Comparison of ENCODE assay signal across 27 cellular contexts in the genomic region with DNA sequence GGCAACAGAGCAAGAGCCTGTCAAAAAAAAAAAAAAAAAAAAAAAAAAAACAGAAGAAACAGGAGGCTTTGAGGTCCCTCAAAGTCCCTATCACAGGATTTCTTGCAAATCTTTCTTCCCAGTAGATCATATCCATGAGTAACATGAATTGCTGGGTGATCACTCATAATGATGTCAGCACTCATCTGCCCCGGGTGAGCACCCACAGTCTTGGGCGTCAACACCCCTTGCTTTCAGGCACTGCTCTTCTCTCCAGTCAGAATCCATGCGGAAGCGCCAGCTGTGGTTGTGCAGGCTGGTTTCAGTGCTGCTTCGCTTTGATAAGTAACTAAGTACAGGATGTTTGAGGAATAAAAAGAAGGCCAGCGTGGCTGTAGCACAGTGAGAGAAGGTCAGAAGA. TPM values are rescaled to one million over a fixed set of nuclear protein-coding genes. Genes with fewer than 3 reads are reported as not detected.
DNase-seq lines count a peak whose midpoint lies in the region; ATAC-seq, FAIRE-seq and TF ChIP-seq lines count a peak whose summit lies in the region.
"Had no signal": no experiment of that assay in that cellular context is flagged by ENCODE, and none has a peak within 500 bp of the region (broad histone marks: within the 10 kb centered on the region; RNA-seq: fewer than 3 reads in every experiment).

No MANE protein-coding gene starts in this region.

- peak; percentile 21 for DNase-seq in H54 (ENCODE audit: insufficient read length, low spot score)
- peak; percentile 39 for DNase-seq in PC-3
- DNase-seq in epithelial cell of esophagus (ENCODE audit: low read depth), result peak; percentile 64
- no peak for DNase-seq in activated CD4-positive, alpha-beta T cell treated with anti-CD3 and anti-CD28 coated beads, Interleukin-2, amount 50 U/mL, for 1 hour
- no peak for DNase-seq in activated gamma-delta T cell treated with Interleukin-2 at 50 U/mL for 16 hours
- DNase-seq: activated CD4-positive, alpha-beta T cell treated with anti-CD3 and anti-CD28 coated beads for 48 hours; activated naive CD4-positive, alpha-beta T cell treated with anti-CD3 and anti-CD28 coated beads, Interleukin-2, amount 10 ng/mL, durations not matched to agents 7 days and 5 days; activated T-cell treated with anti-CD3 and anti-CD28 coated beads, Interleukin-2, amount 50 U/mL, for 48 hours; AML-193; amniotic stem cell; CD8-positive, alpha-beta memory T cell; cortex of kidney; DMS53; H9; left colon; NCI-H146; NCI-H510A treated with DMSO at 0.1 percent for 48 hours; posterior cingulate gyrus; stimulated activated naive CD8-positive, alpha-beta T cell treated with anti-CD3 and anti-CD28 coated beads, Interleukin-15, amount 100 ng/mL, for 72 hours; thyroid gland had no signal

- H3F3A ChIP-seq in PC-3 (ENCODE audit: low read length, unreplicated experiment), result no peaks in the 10 kb centered on the region

- H3K27me3 ChIP-seq in PC-3 (ENCODE audit: low read length), result peaks cover 35% of the 10 kb centered on the region
- H3K27me3 ChIP-seq: cardiac muscle cell, thyroid gland had no signal

- H2AFZ ChIP-seq in PC-3 (ENCODE audit: low read length), result no peak overlapping the region

- intact Hi-C loops in PC-3 (cut with micrococcal nuclease), result no loop called here

- no peak for TF ChIP-seq CTCF in PC-3 (conservative IDR thresholded peaks at IDR 0.05; ENCODE audit: low read depth, low read length)
- TF ChIP-seq CTCF in epithelial cell of esophagus (IDR thresholded peaks at IDR 0.05; ENCODE audit: insufficient read depth, low read depth, low read length, missing control alignments), result no peak

- TF ChIP-seq POLR2A in H54 (IDR thresholded peaks at IDR 0.05; ENCODE audit: low read depth, low read length), result no peak

- H3K9ac ChIP-seq in PC-3 (ENCODE audit: low read length), result no peak overlapping the region

- no peaks in the 10 kb centered on the region for H3K4me1 ChIP-seq in PC-3 (ENCODE audit: insufficient read depth, low read length)
- H3K4me1 ChIP-seq: thyroid gland had no signal

- POLR2A ChIA-PET in PC-3 (lab: Charles Lee; ENCODE audit: unreplicated experiment), result no interaction called here

- no peak overlapping the region for H3K27ac ChIP-seq in PC-3 (ENCODE audit: low read length)
- H3K27ac ChIP-seq: cardiac muscle cell, SK-N-MC, thyroid gland, VCaP had no signal

- no peak overlapping the region for H3K4me2 ChIP-seq in PC-3 (ENCODE audit: low read length)

- FAIRE-seq in H54 (lab: Jason Lieb, UNC), result peak; percentile 43
- FAIRE-seq: K562 had no signal

- no peaks in the 10 kb centered on the region for H3K9me3 ChIP-seq in PC-3 (ENCODE audit: low read length)
- H3K9me3 ChIP-seq: thyroid gland had no signal

- no peaks in the 10 kb centered on the region for H3K36me3 ChIP-seq in PC-3 (ENCODE audit: low read depth, low read length)
- H3K36me3 ChIP-seq: cardiac muscle cell, thyroid gland had no signal

- no peaks in the 10 kb centered on the region for H3K79me2 ChIP-seq in PC-3 (ENCODE audit: low read length)

- ATAC-seq in PC-3 (peak; percentile 20; the same call in 1 of the 2 replicates), GM19452 (IDR thresholded peaks at IDR 0.05; ENCODE audit: unreplicated experiment) (no peak), GM19324 (IDR thresholded peaks at IDR 0.05; ENCODE audit: low FRiP score, unreplicated experiment) (no peak)
- ATAC-seq: K562; left colon; Panc1; stimulated activated naive CD8-positive, alpha-beta T cell treated with anti-CD3 and anti-CD28 coated beads, Interleukin-15, amount 100 ng/mL, for 72 hours had no signal

- CTCF ChIA-PET in PC-3 (lab: Charles Lee), result no interaction called here

- BruUV-seq in PC-3 (replicated peaks; lab: Mats Ljungman, UMichigan), result no TSS peak

- H3K4me3 ChIP-seq in PC-3 (ENCODE audit: low read length), result no peak overlapping the region
- no peak overlapping the region for H3K4me3 ChIP-seq in epithelial cell of esophagus (ENCODE audit: low read length)
- H3K4me3 ChIP-seq: cardiac muscle cell, K562, SK-N-MC, thyroid gland had no signal

- H3K9me2 ChIP-seq in PC-3 (replicated peaks; ENCODE audit: low read length), result no peaks in the 10 kb centered on the region

- H4K20me1 ChIP-seq in PC-3 (ENCODE audit: low read length), result no peaks in the 10 kb centered on the region

RNA-seq across cellular contexts. Expression of gene INSM1, which starts 40.1 kb away (rescaled TPM):
- total RNA-seq in PC-3 (2014; rRNA removed), result 0.04 TPM in 1 of 2 replicates, not detected in the other
- total RNA-seq: cardiac muscle cell, K562 had no signal

Comparison
In these comparisons a context has a peak if more than half of its experiments do, and no peak if none do; other contexts are left out.
1. DNase-seq: peak in H54 (single experiment), PC-3 (single experiment) and epithelial cell of esophagus (single experiment); none in activated CD4-positive, alpha-beta T cell treated with anti-CD3 and anti-CD28 coated beads, Interleukin-2, amount 50 U/mL, for 1 hour (single experiment) and activated gamma-delta T cell treated with Interleukin-2 at 50 U/mL for 16 hours (single experiment).